2 cellular contexts compared by ENCODE assay signal in the genomic region with DNA sequence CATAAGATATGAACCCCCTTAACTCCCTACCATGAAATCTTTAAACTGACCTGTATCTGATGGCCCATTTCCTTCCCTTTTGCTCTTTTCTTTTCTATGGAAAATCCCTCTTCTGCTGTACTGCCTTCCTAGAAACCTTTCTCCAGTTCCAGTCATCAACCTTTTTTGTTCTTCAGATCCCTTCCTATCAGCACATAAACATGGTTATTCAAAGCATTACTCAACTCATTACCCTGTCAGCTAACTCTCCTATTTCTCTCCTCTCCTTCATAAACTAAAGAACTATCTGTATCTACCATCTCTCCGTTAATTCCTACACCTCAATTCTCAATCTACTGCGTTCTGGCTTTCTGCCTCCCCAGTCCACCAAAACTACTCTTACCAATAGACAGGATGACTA.
TF ChIP-seq lines count a peak whose summit lies in the region.

No MANE protein-coding gene starts in this region.

TF ChIP-seq in GM23338, 12 proteins besides CTCF, POLR2A, EP300 and RAD21 (continues in another document):
- no peak for TF ChIP-seq NANOG (IDR thresholded peaks at IDR 0.05; ENCODE audit: borderline replicate concordance)
- no peak for TF ChIP-seq JUNB (IDR thresholded peaks at IDR 0.05; ENCODE audit: unreplicated experiment)
- no peak for TF ChIP-seq REST (IDR thresholded peaks at IDR 0.05; ENCODE audit: unreplicated experiment)
- no peak for TF ChIP-seq STAT1 (IDR thresholded peaks at IDR 0.05; ENCODE audit: unreplicated experiment)
- TF ChIP-seq, protein P1, sequence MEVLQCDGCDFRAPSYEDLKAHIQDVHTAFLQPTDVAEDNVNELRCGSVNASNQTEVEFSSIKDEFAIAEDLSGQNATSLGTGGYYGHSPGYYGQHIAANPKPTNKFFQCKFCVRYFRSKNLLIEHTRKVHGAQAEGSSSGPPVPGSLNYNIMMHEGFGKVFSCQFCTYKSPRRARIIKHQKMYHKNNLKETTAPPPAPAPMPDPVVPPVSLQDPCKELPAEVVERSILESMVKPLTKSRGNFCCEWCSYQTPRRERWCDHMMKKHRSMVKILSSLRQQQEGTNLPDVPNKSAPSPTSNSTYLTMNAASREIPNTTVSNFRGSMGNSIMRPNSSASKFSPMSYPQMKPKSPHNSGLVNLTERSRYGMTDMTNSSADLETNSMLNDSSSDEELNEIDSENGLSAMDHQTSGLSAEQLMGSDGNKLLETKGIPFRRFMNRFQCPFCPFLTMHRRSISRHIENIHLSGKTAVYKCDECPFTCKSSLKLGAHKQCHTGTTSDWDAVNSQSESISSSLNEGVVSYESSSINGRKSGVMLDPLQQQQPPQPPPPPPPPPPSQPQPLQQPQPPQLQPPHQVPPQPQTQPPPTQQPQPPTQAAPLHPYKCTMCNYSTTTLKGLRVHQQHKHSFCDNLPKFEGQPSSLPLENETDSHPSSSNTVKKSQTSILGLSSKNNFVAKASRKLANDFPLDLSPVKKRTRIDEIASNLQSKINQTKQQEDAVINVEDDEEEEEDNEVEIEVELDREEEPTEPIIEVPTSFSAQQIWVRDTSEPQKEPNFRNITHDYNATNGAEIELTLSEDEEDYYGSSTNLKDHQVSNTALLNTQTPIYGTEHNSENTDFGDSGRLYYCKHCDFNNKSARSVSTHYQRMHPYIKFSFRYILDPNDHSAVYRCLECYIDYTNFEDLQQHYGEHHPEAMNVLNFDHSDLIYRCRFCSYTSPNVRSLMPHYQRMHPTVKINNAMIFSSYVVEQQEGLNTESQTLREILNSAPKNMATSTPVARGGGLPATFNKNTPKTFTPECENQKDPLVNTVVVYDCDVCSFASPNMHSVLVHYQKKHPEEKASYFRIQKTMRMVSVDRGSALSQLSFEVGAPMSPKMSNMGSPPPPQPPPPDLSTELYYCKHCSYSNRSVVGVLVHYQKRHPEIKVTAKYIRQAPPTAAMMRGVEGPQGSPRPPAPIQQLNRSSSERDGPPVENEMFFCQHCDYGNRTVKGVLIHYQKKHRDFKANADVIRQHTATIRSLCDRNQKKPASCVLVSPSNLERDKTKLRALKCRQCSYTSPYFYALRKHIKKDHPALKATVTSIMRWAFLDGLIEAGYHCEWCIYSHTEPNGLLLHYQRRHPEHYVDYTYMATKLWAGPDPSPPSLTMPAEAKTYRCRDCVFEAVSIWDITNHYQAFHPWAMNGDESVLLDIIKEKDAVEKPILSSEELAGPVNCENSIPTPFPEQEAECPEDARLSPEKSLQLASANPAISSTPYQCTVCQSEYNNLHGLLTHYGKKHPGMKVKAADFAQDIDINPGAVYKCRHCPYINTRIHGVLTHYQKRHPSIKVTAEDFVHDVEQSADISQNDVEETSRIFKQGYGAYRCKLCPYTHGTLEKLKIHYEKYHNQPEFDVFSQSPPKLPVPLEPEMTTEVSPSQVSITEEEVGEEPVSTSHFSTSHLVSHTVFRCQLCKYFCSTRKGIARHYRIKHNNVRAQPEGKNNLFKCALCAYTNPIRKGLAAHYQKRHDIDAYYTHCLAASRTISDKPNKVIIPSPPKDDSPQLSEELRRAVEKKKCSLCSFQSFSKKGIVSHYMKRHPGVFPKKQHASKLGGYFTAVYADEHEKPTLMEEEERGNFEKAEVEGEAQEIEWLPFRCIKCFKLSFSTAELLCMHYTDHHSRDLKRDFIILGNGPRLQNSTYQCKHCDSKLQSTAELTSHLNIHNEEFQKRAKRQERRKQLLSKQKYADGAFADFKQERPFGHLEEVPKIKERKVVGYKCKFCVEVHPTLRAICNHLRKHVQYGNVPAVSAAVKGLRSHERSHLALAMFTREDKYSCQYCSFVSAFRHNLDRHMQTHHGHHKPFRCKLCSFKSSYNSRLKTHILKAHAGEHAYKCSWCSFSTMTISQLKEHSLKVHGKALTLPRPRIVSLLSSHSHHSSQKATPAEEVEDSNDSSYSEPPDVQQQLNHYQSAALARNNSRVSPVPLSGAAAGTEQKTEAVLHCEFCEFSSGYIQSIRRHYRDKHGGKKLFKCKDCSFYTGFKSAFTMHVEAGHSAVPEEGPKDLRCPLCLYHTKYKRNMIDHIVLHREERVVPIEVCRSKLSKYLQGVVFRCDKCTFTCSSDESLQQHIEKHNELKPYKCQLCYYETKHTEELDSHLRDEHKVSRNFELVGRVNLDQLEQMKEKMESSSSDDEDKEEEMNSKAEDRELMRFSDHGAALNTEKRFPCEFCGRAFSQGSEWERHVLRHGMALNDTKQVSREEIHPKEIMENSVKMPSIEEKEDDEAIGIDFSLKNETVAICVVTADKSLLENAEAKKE (CRISPR knock-in tag; IDR thresholded peaks at IDR 0.05) = no peak
- TF ChIP-seq ZNF331 (CRISPR knock-in tag; IDR thresholded peaks at IDR 0.05; ENCODE audit: low read depth) = no peak
- TF ChIP-seq EZH2 (IDR thresholded peaks at IDR 0.05; ENCODE audit: low read depth, unreplicated experiment) = no peak
- TF ChIP-seq EZH2phosphoT487 (IDR thresholded peaks at IDR 0.05; ENCODE audit: unreplicated experiment) = no peak
- no peak for TF ChIP-seq ZNF114 (CRISPR knock-in tag; IDR thresholded peaks at IDR 0.05)
- TF ChIP-seq POLR2AphosphoS5 (IDR thresholded peaks at IDR 0.05; ENCODE audit: low read depth) = no peak

TF ChIP-seq in K562, 482 proteins besides CTCF, POLR2A, EP300 and RAD21:
- TF ChIP-seq DPF2 (IDR thresholded peaks at IDR 0.05) (peak; percentile 31; the same call in 1 of the 2 replicates), SMAD1 (IDR thresholded peaks at IDR 0.05; ENCODE audit: low read depth, low read length, partially characterized antibody) (no peak), ARID1B (IDR thresholded peaks at IDR 0.05) (peak; percentile 64), TFE3 (CRISPR knock-in tag; IDR thresholded peaks at IDR 0.05) (no peak), FOXM1 (IDR thresholded peaks at IDR 0.05; ENCODE audit: low read depth) (0 out of 2 replicates have a peak, but pooled peaks have one; percentile 17), FOXM1 (CRISPR knock-in tag; IDR thresholded peaks at IDR 0.05; ENCODE audit: low read depth) (no peak), REST (CRISPR knock-in tag; IDR thresholded peaks at IDR 0.05; ENCODE audit: low read depth) (no peak), FOXP1 (CRISPR knock-in tag; IDR thresholded peaks at IDR 0.05) (no peak), RFX5 (IDR thresholded peaks at IDR 0.05; ENCODE audit: low read depth, low read length) (no peak), KLF1 (tag; IDR thresholded peaks at IDR 0.05) (no peak), SMARCE1 (IDR thresholded peaks at IDR 0.05) (peak; percentile 19; the same call in 1 of the 2 replicates), MEIS2 (IDR thresholded peaks at IDR 0.05; ENCODE audit: partially characterized antibody) (peak; percentile 74)
- TF ChIP-seq, protein P2, sequence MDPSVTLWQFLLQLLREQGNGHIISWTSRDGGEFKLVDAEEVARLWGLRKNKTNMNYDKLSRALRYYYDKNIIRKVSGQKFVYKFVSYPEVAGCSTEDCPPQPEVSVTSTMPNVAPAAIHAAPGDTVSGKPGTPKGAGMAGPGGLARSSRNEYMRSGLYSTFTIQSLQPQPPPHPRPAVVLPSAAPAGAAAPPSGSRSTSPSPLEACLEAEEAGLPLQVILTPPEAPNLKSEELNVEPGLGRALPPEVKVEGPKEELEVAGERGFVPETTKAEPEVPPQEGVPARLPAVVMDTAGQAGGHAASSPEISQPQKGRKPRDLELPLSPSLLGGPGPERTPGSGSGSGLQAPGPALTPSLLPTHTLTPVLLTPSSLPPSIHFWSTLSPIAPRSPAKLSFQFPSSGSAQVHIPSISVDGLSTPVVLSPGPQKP (CRISPR knock-in tag; IDR thresholded peaks at IDR 0.05) = no peak
- TF ChIP-seq, protein P3, sequence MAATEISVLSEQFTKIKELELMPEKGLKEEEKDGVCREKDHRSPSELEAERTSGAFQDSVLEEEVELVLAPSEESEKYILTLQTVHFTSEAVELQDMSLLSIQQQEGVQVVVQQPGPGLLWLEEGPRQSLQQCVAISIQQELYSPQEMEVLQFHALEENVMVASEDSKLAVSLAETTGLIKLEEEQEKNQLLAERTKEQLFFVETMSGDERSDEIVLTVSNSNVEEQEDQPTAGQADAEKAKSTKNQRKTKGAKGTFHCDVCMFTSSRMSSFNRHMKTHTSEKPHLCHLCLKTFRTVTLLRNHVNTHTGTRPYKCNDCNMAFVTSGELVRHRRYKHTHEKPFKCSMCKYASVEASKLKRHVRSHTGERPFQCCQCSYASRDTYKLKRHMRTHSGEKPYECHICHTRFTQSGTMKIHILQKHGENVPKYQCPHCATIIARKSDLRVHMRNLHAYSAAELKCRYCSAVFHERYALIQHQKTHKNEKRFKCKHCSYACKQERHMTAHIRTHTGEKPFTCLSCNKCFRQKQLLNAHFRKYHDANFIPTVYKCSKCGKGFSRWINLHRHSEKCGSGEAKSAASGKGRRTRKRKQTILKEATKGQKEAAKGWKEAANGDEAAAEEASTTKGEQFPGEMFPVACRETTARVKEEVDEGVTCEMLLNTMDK (IDR thresholded peaks at IDR 0.05; ENCODE audit: borderline replicate concordance, insufficient read depth, low read depth, low read length, poor library complexity, severe bottlenecking) = no peak
- TF ChIP-seq, protein P4, sequence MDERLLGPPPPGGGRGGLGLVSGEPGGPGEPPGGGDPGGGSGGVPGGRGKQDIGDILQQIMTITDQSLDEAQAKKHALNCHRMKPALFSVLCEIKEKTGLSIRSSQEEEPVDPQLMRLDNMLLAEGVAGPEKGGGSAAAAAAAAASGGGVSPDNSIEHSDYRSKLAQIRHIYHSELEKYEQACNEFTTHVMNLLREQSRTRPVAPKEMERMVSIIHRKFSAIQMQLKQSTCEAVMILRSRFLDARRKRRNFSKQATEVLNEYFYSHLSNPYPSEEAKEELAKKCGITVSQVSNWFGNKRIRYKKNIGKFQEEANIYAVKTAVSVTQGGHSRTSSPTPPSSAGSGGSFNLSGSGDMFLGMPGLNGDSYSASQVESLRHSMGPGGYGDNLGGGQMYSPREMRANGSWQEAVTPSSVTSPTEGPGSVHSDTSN (CRISPR knock-in tag; IDR thresholded peaks at IDR 0.05; ENCODE audit: low read depth) = no peak
- TF ChIP-seq, protein P4 (tag; conservative IDR thresholded peaks at IDR 0.05; ENCODE audit: low read depth) = peak; percentile 76
- TF ChIP-seq, protein P5, sequence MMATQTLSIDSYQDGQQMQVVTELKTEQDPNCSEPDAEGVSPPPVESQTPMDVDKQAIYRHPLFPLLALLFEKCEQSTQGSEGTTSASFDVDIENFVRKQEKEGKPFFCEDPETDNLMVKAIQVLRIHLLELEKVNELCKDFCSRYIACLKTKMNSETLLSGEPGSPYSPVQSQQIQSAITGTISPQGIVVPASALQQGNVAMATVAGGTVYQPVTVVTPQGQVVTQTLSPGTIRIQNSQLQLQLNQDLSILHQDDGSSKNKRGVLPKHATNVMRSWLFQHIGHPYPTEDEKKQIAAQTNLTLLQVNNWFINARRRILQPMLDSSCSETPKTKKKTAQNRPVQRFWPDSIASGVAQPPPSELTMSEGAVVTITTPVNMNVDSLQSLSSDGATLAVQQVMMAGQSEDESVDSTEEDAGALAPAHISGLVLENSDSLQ (IDR thresholded peaks at IDR 0.05) = peak; percentile 37; the same call in 1 of the 2 replicates
